In genomic region chr13:100536643-100537180, GRCh38 we compare ENCODE assay signal across 23 cellular contexts. TPM values are rescaled to one million over a fixed set of nuclear protein-coding genes. Genes with fewer than 3 reads are reported as not detected.
DNase-seq lines count a peak whose midpoint lies in the region; ATAC-seq and TF ChIP-seq lines count a peak whose summit lies in the region.
"Had no signal": no experiment of that assay in that cellular context is flagged by ENCODE, and none has a peak within 500 bp of the region (broad histone marks: within the 10 kb centered on the region; RNA-seq: fewer than 3 reads in every experiment).

No MANE protein-coding gene starts in this region.

- H3K27ac ChIP-seq in A673 (ENCODE audit: low read depth, low read length, poor library complexity, severe bottlenecking) (peak overlapping the region; percentile 23), colonic mucosa (no peak overlapping the region), neural progenitor cell (no peak overlapping the region)
- H3K27ac ChIP-seq in CD4-positive, alpha-beta T cell (ENCODE audit: low read depth, low read length): no peak overlapping the region
- H3K27ac ChIP-seq: A549 had no signal

- H3K36me3 ChIP-seq in A673 (ENCODE audit: insufficient read depth, low read length, poor library complexity, severe bottlenecking): no peaks in the 10 kb centered on the region
- no peaks in the 10 kb centered on the region for H3K36me3 ChIP-seq in colonic mucosa
- no peaks in the 10 kb centered on the region for H3K36me3 ChIP-seq in neural progenitor cell
- H3K36me3 ChIP-seq: BE2C had no signal

- no peaks in the 10 kb centered on the region for H3K79me2 ChIP-seq in neural progenitor cell (ENCODE audit: low read depth)

- CTCF ChIA-PET in A673 (lab: Charles Lee): no interaction called here
- CTCF ChIA-PET in CD4-positive, alpha-beta T cell (lab: Charles Lee): no interaction called here

- no peaks in the 10 kb centered on the region for H4K20me1 ChIP-seq in neural progenitor cell (ENCODE audit: low read depth)

- TF ChIP-seq CTCF in A673 (conservative IDR thresholded peaks at IDR 0.05; ENCODE audit: low read depth, low read length) (no peak), colonic mucosa (IDR thresholded peaks at IDR 0.05) (no peak), neural progenitor cell (IDR thresholded peaks at IDR 0.05) (no peak)
- no peak for TF ChIP-seq CTCF in CD4-positive, alpha-beta T cell (IDR thresholded peaks at IDR 0.05)

- no peak overlapping the region for H3K4me3 Mint-ChIP-seq in CD4-positive, alpha-beta T cell
- H3K4me3 Mint-ChIP-seq in neural progenitor cell: no peak overlapping the region

- H3K4me3 ChIP-seq in A673 (ENCODE audit: low read depth, low read length, poor library complexity, severe bottlenecking): no peak overlapping the region
- no peak overlapping the region for H3K4me3 ChIP-seq in colonic mucosa
- H3K4me3 ChIP-seq in neural progenitor cell: no peak overlapping the region
- H3K4me3 ChIP-seq: A549 had no signal

- no peaks in the 10 kb centered on the region for H3K27me3 Mint-ChIP-seq in CD4-positive, alpha-beta T cell
- H3K27me3 Mint-ChIP-seq in neural progenitor cell (ENCODE audit: insufficient read depth, low read depth): peaks cover 3% of the 10 kb centered on the region

- H3K36me3 Mint-ChIP-seq in CD4-positive, alpha-beta T cell (ENCODE audit: low read depth): no peaks in the 10 kb centered on the region
- peaks cover 24% of the 10 kb centered on the region for H3K36me3 Mint-ChIP-seq in neural progenitor cell

- H3K4me2 ChIP-seq in neural progenitor cell: no peak overlapping the region
- H3K4me2 ChIP-seq: A549 had no signal

- ATAC-seq in CD4-positive, alpha-beta T cell (ENCODE audit: poor library complexity): no peak
- no peak for ATAC-seq in HG02571 (IDR thresholded peaks at IDR 0.05; ENCODE audit: unreplicated experiment)
- ATAC-seq in GM18498 (IDR thresholded peaks at IDR 0.05; ENCODE audit: unreplicated experiment): no peak
- ATAC-seq in HG03442 (IDR thresholded peaks at IDR 0.05; ENCODE audit: unreplicated experiment): no peak
- ATAC-seq: A549; CD8-positive, alpha-beta T cell; HCT116 had no signal

- POLR2A ChIA-PET in A673 (lab: Charles Lee; ENCODE audit: low non-redundant PET): no interaction called here
- POLR2A ChIA-PET in CD4-positive, alpha-beta T cell (lab: Charles Lee): no interaction called here

- H3K4me1 Mint-ChIP-seq in CD4-positive, alpha-beta T cell (ENCODE audit: low read depth): peaks cover 41% of the 10 kb centered on the region
- peaks cover 10% of the 10 kb centered on the region for H3K4me1 Mint-ChIP-seq in neural progenitor cell

- BruUV-seq in A673 (replicated peaks; lab: Mats Ljungman, UMichigan): no TSS peak

- peaks cover 7% of the 10 kb centered on the region for H3K4me1 ChIP-seq in A673 (ENCODE audit: insufficient read depth, low read length, poor library complexity, severe bottlenecking)
- H3K4me1 ChIP-seq in colonic mucosa: no peaks in the 10 kb centered on the region
- peaks cover 21% of the 10 kb centered on the region for H3K4me1 ChIP-seq in neural progenitor cell
- H3K4me1 ChIP-seq: A549, BE2C had no signal

- H3K9me3 ChIP-seq in A673 (ENCODE audit: low read depth, low read length, poor library complexity, severe bottlenecking): no peaks in the 10 kb centered on the region
- no peaks in the 10 kb centered on the region for H3K9me3 ChIP-seq in CD4-positive, alpha-beta T cell (ENCODE audit: control insufficient read depth, low read length)
- no peaks in the 10 kb centered on the region for H3K9me3 ChIP-seq in colonic mucosa
- H3K9me3 ChIP-seq in neural progenitor cell (ENCODE audit: low read depth): no peaks in the 10 kb centered on the region
- H3K9me3 ChIP-seq: A549, BE2C had no signal

- no peaks in the 10 kb centered on the region for H3K9me3 Mint-ChIP-seq in CD4-positive, alpha-beta T cell
- H3K9me3 Mint-ChIP-seq in neural progenitor cell: peaks cover 13% of the 10 kb centered on the region
- H3K9me3 Mint-ChIP-seq: CD8-positive, alpha-beta T cell had no signal

- no peaks in the 10 kb centered on the region for H3K27me3 ChIP-seq in A673 (replicated peaks; ENCODE audit: insufficient read depth, low read depth, low read length, poor library complexity)
- no peaks in the 10 kb centered on the region for H3K27me3 ChIP-seq in CD4-positive, alpha-beta T cell (ENCODE audit: control insufficient read depth, insufficient read depth, low read length)
- H3K27me3 ChIP-seq in colonic mucosa: no peaks in the 10 kb centered on the region
- no peaks in the 10 kb centered on the region for H3K27me3 ChIP-seq in neural progenitor cell
- H3K27me3 ChIP-seq: BE2C had no signal

- DNase-seq in A673 (ENCODE audit: low spot score): no peak
- DNase-seq in CD4-positive, alpha-beta T cell: no peak
- peak; percentile 15 for DNase-seq in colonic mucosa
- DNase-seq in neural progenitor cell (ENCODE audit: low spot score): no peak
- no peak for DNase-seq in activated naive CD4-positive, alpha-beta T cell (lab: John Stamatoyannopoulos, UW)
- DNase-seq: BE2C, Calu3, DMS153, GOT3, Karpas-422, MV-4-11, NCI-H1105 treated with DMSO at 0.1 percent for 48 hours, NCI-H2029 treated with DMSO at 0.1 percent for 48 hours, NCI-H345, NCI-H524 treated with DMSO at 0.1 percent for 48 hours, NCI-H82, Right ventricle myocardium superior had no signal

- no peak overlapping the region for H2AFZ ChIP-seq in neural progenitor cell (replicated peaks)

- H3K9ac ChIP-seq in colonic mucosa (ENCODE audit: low read depth in 2 of 2, low read length in 2 of 2) (no peak overlapping the region), neural progenitor cell (no peak overlapping the region)

- peak overlapping the region; percentile 13 for H3K27ac Mint-ChIP-seq in CD4-positive, alpha-beta T cell
- H3K27ac Mint-ChIP-seq in neural progenitor cell: peak overlapping the region; percentile 38
- H3K27ac Mint-ChIP-seq: CD8-positive, alpha-beta T cell had no signal

- intact Hi-C loops in A673 (cut with micrococcal nuclease; ENCODE audit: unreplicated experiment) (no loop called here), colonic mucosa (cut with DNase I) (no loop called here)
- intact Hi-C loops in CD4-positive, alpha-beta T cell (cut with DNase I, micrococcal nuclease): no loop called here

- peaks cover 3% of the 10 kb centered on the region for H3F3A ChIP-seq in neural progenitor cell (ENCODE audit: low read depth)

RNA-seq across cellular contexts. Expression of gene GGACT, which starts 51.9 kb away (rescaled TPM):
- total RNA-seq in A673 (2021): 3.6 and 3.8 TPM in 2 replicates
- total RNA-seq in CD4-positive, alpha-beta T cell: 1 to 10 TPM; 2.4 to 2.9 TPM
- 1 to 10 TPM; 6.7 to 10.0 TPM for total RNA-seq in colonic mucosa
- 1.3 and 3.6 TPM in 2 replicates for total RNA-seq in neural progenitor cell (ENCODE audit: low replicate concordance)
